ENCODE assay signal across 15 cellular contexts in genomic region chr9:38421498-38422211, GRCh38. TPM values are rescaled to one million over a fixed set of nuclear protein-coding genes. Genes with fewer than 3 reads are reported as not detected.
DNase-seq lines count a peak whose midpoint lies in the region; ATAC-seq and TF ChIP-seq lines count a peak whose summit lies in the region.
"Had no signal": no experiment of that assay in that cellular context is flagged by ENCODE, and none has a peak within 500 bp of the region (broad histone marks: within the 10 kb centered on the region; RNA-seq: fewer than 3 reads in every experiment).

No MANE protein-coding gene starts in this region.

- H3K27ac Mint-ChIP-seq in GM23338, result no peak overlapping the region; the same call in 1 of the 2 replicates
- H3K27ac Mint-ChIP-seq: activated CD8-positive, alpha-beta T cell treated with anti-CD3 and anti-CD28 coated beads for 36 hours; activated naive CD8-positive, alpha-beta T cell; CD4-positive, alpha-beta T cell; memory B cell had no signal

- CTCF ChIA-PET in GM10248 (lab: Yijun Ruan, JAX), result interaction anchor here (1.3 kb wide), 1 partner anchor 21 kb away, joined by 4 read pairs; no protein-coding TSS in a partner anchor

- peaks cover 34% of the 10 kb centered on the region for H3K4me1 ChIP-seq in GM23338 (ENCODE audit: insufficient read depth)
- H3K4me1 ChIP-seq in neuron (ENCODE audit: insufficient read depth, low read length), result peaks cover 59% of the 10 kb centered on the region
- H3K4me1 ChIP-seq in stomach, result peaks cover 0 to 20% (median 10%) of the 10 kb centered on the region in 4 donors
- H3K4me1 ChIP-seq: testis had no signal

- H3K4me1 Mint-ChIP-seq in GM23338, result peaks cover 46% of the 10 kb centered on the region

- H3K9me3 ChIP-seq in neuron (ENCODE audit: low read length), result no peaks in the 10 kb centered on the region
- H3K9me3 ChIP-seq in stomach, result no peaks in the 10 kb centered on the region
- H3K9me3 ChIP-seq: SJSA1, testis had no signal

- intact Hi-C loops in stomach (cut with DNase I; ENCODE audit: low total_unique reads), result no loop called here

- peak; percentile 42 for ATAC-seq in GM23338
- ATAC-seq in HG02970 (IDR thresholded peaks at IDR 0.05; ENCODE audit: low FRiP score, unreplicated experiment), result no peak
- ATAC-seq: activated CD8-positive, alpha-beta T cell treated with anti-CD3 and anti-CD28 coated beads for 36 hours had no signal

- peak; percentile 72 for DNase-seq in GM23338 (ENCODE audit: low spot score)
- peak; percentile 12 for DNase-seq in NCI-H2107 (lab: John Stamatoyannopoulos, UW)
- DNase-seq in astrocyte of the hippocampus (ENCODE audit: low read depth, low spot score), result peak; percentile 55
- no peak for DNase-seq in GM10248 (ENCODE audit: extremely low spot score)
- no peak for DNase-seq in medulla oblongata (ENCODE audit: extremely low spot score)
- DNase-seq in stomach, result no peak
- DNase-seq: activated CD8-positive, alpha-beta T cell treated with anti-CD3 and anti-CD28 coated beads for 36 hours; CD4-positive, alpha-beta T cell; NCI-H510A treated with DMSO at 0.1 percent for 48 hours; testis had no signal

- H3K79me2 ChIP-seq in GM23338 (replicated peaks; ENCODE audit: insufficient read depth), result no peaks in the 10 kb centered on the region

- H3K36me3 Mint-ChIP-seq in GM23338 (ENCODE audit: low read depth), result no peaks in the 10 kb centered on the region
- H3K36me3 Mint-ChIP-seq: activated naive CD8-positive, alpha-beta T cell; memory B cell had no signal

- POLR2A ChIA-PET in GM10248 (lab: Yijun Ruan, JAX), result no interaction called here

- H3K4me2 ChIP-seq in GM23338, result peak overlapping the region; percentile 29

- peaks cover 6% of the 10 kb centered on the region; the same call in 1 of the 2 replicates for H3F3A ChIP-seq in GM23338 (replicated peaks; ENCODE audit: low read depth)

- no peaks in the 10 kb centered on the region for H3K9me3 Mint-ChIP-seq in GM23338
- H3K9me3 Mint-ChIP-seq: activated CD8-positive, alpha-beta T cell treated with anti-CD3 and anti-CD28 coated beads for 36 hours; CD4-positive, alpha-beta T cell; memory B cell had no signal

- H3K4me3 ChIP-seq in GM23338, result no peak overlapping the region
- H3K4me3 ChIP-seq in neuron (ENCODE audit: low read length), result peak overlapping the region; percentile 69
- no peak overlapping the region for H3K4me3 ChIP-seq in stomach
- H3K4me3 ChIP-seq: SJSA1, testis had no signal

- H3K27me3 ChIP-seq in GM23338 (ENCODE audit: insufficient read depth), result peaks cover 41% of the 10 kb centered on the region
- no peaks in the 10 kb centered on the region for H3K27me3 ChIP-seq in neuron (ENCODE audit: insufficient read depth, low read length)
- peaks cover 0 to 61% (median 13%) of the 10 kb centered on the region in 3 donors for H3K27me3 ChIP-seq in stomach
- H3K27me3 ChIP-seq: testis had no signal

- TF ChIP-seq CTCF in GM23338 (conservative IDR thresholded peaks at IDR 0.05; ENCODE audit: low read depth in 2 of 2) (no peak), GM10248 (IDR thresholded peaks at IDR 0.05; ENCODE audit: control extremely low read depth, extremely low read depth, low read depth, missing control alignments) (no peak), stomach (IDR thresholded peaks at IDR 0.05) (no peak)

- no peak for TF ChIP-seq POLR2A in stomach (IDR thresholded peaks at IDR 0.05)

- H3K27ac ChIP-seq in GM23338 (ENCODE audit: low read depth) (no peak overlapping the region), stomach (no peak overlapping the region)
- H3K27ac ChIP-seq: SJSA1, testis had no signal

- H3K9me2 ChIP-seq in GM23338 (ENCODE audit: insufficient read depth), result no peaks in the 10 kb centered on the region

- no peaks in the 10 kb centered on the region for H3K36me3 ChIP-seq in GM23338 (ENCODE audit: insufficient read depth)
- H3K36me3 ChIP-seq in neuron (ENCODE audit: insufficient read depth, low read length), result peaks cover 10% of the 10 kb centered on the region
- no peaks in the 10 kb centered on the region for H3K36me3 ChIP-seq in stomach
- H3K36me3 ChIP-seq: SJSA1 had no signal

- H2AFZ ChIP-seq in GM23338 (no peak overlapping the region), neuron (ENCODE audit: low read depth, low read length) (no peak overlapping the region)

- TF ChIP-seq EP300 in stomach (IDR thresholded peaks at IDR 0.05), result no peak

- H4K20me1 ChIP-seq in GM23338 (replicated peaks; ENCODE audit: insufficient read depth), result no peaks in the 10 kb centered on the region; the same call in 1 of the 2 replicates

- WGBS in stomach, 5 donors, result 71 to 82% (median 78%) methylated on average over 9 of the region's 9 CpGs

- H3K27me3 Mint-ChIP-seq in GM23338 (ENCODE audit: insufficient read depth, low read depth, poor library complexity), result peaks cover 38% of the 10 kb centered on the region

- H3K4me3 Mint-ChIP-seq in GM23338, result peak overlapping the region; percentile 50; the same call in 1 of the 3 replicates
- H3K4me3 Mint-ChIP-seq: activated CD8-positive, alpha-beta T cell treated with anti-CD3 and anti-CD28 coated beads for 36 hours; activated naive CD8-positive, alpha-beta T cell; CD4-positive, alpha-beta T cell; memory B cell had no signal

TF ChIP-seq in GM23338, 12 proteins besides CTCF, POLR2A, EP300 and RAD21:
- TF ChIP-seq EZH2 (IDR thresholded peaks at IDR 0.05; ENCODE audit: low read depth, unreplicated experiment) (no peak), ZNF114 (CRISPR knock-in tag; IDR thresholded peaks at IDR 0.05) (no peak), ETS1 (IDR thresholded peaks at IDR 0.05) (no peak)

RNA-seq across cellular contexts. Expression of gene IGFBPL1, which starts 2.6 kb away (rescaled TPM):
- total RNA-seq in GM23338 (2014; rRNA removed; shearing (Covaris generic)), result 75.6 and 78.5 TPM in 2 replicates
- polyA plus RNA-seq in GM23338 (2016; fragmentation: Nextera tagmentation; extraction: Ambion mirVana) (9.4 and 9.6 TPM in 2 replicates), stomach (under 1 TPM in 2 of 3 donors, not detected in 1; 0.23 to 0.87 TPM)
- total RNA-seq in stomach, result 1 to 10 TPM in 3 of 5 donors, not detected in 2; 1.7 to 4.8 (median 2.2) TPM
- total RNA-seq: activated CD8-positive, alpha-beta T cell treated with anti-CD3 and anti-CD28 coated beads for 36 hours; CD4-positive, alpha-beta T cell had no signal

RNA-seq across cellular contexts. Expression of gene ALDH1B1, which starts 29.2 kb away (rescaled TPM):
- 74.8 and 79.7 TPM in 2 replicates for total RNA-seq in GM23338 (2014; rRNA removed; shearing (Covaris generic))
- polyA plus RNA-seq in GM23338 (2016; fragmentation: Nextera tagmentation; extraction: Ambion mirVana) (35.5 and 37.5 TPM in 2 replicates), stomach (10 to 100 TPM; 12.1 to 17.7 (median 17.0) TPM)
- 10 to 100 TPM in 4 of 5 donors, under 1 TPM in 1; 0.58 to 68.7 (median 28.4) TPM for total RNA-seq in stomach

Comparison
In these comparisons a context has a peak if more than half of its experiments do, and no peak if none do; other contexts are left out.
1. DNase-seq: peak in GM23338 (single experiment), NCI-H2107 (single experiment) and astrocyte of the hippocampus (single experiment); none in GM10248 (single experiment), medulla oblongata (single experiment) and stomach (single experiment).
2. RNA of gene IGFBPL1, which starts 2.6 kb away (total RNA-seq): 75.6 to 78.5 TPM in GM23338; 1.7 to 4.8 TPM in stomach; every median in the first group is over 10 times any median in the second.